Comparison of ENCODE assay signal across 27 cellular contexts in the genomic region with DNA sequence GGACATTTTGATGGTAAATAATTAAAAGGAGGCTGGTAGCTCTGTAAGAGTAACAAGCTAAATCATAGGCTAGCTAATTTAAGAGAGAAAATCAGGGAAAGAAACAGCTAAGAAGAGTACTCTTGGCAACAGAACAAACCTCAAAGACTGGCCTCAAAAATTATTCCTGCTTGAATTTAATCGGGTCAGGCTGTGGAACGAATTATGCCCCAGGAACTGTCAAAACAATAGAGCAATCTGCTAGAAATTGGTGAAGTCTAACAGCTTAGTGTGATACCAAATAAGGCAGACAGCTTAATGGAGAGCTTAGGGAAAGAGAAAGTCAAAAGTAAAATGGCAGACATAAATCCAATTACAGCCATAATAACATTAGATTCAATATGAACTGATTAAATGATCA.
DNase-seq lines count a peak whose midpoint lies in the region; TF ChIP-seq lines count a peak whose summit lies in the region.
"Had no signal": no experiment of that assay in that cellular context is flagged by ENCODE, and none has a peak within 500 bp of the region (broad histone marks: within the 10 kb centered on the region; RNA-seq: fewer than 3 reads in every experiment).

No MANE protein-coding gene starts in this region.

- no peak for TF ChIP-seq CTCF in mammary epithelial cell (conservative IDR thresholded peaks at IDR 0.05 in 1 of 2, IDR thresholded peaks at IDR 0.05 in 1 of 2; ENCODE audit: extremely low read depth in 1 of 2, insufficient read depth in 1 of 2, low read depth in 1 of 2, low read length in 2 of 2)
- TF ChIP-seq CTCF in MCF 10A (IDR thresholded peaks at IDR 0.05; ENCODE audit: unreplicated experiment) = no peak
- no peak for TF ChIP-seq CTCF in BE2C (IDR thresholded peaks at IDR 0.05; ENCODE audit: low read depth, low read length)

- POLR2A ChIA-PET in MCF 10A (lab: Yijun Ruan, JAX) = interaction anchor here (0.5 to 0.8 kb wide), 3 partner anchors 17 to 58 kb away, joined by 3 to 4 read pairs (median 3); no protein-coding TSS in a partner anchor
- POLR2A ChIA-PET in CD4-positive, alpha-beta memory T cell (lab: Charles Lee; ENCODE audit: partially characterized antibody) = no interaction called here
- POLR2A ChIA-PET in activated CD4-positive, alpha-beta memory T cell treated with anti-CD3 and anti-CD28 coated beads for 36 hours (lab: Charles Lee) = no interaction called here

- WGBS in mammary epithelial cell (ENCODE audit: low coverage, missing lambda C conversion rate) = 40% methylated on average over 2 of the region's 2 CpGs

- intact Hi-C loops in mammary epithelial cell (cut with micrococcal nuclease) (loop anchor here (5.0 kb wide), 1 partner anchor 40 kb away; no protein-coding TSS in a partner anchor), MCF 10A (cut with micrococcal nuclease) (no loop called here)
- intact Hi-C loops in CD4-positive, alpha-beta memory T cell (cut with micrococcal nuclease) = no loop called here
- intact Hi-C loops in activated CD4-positive, alpha-beta memory T cell treated with anti-CD3 and anti-CD28 coated beads for 36 hours (cut with micrococcal nuclease) = no loop called here

- H4K20me1 ChIP-seq in mammary epithelial cell (ENCODE audit: insufficient read depth, low read length) = no peaks in the 10 kb centered on the region

- H3K27me3 Mint-ChIP-seq in MCF 10A (ENCODE audit: insufficient read depth, unreplicated experiment) = no peaks in the 10 kb centered on the region
- peaks cover 0 to 2% of the 10 kb centered on the region in 2 donors for H3K27me3 Mint-ChIP-seq in CD4-positive, alpha-beta memory T cell
- no peaks in the 10 kb centered on the region for H3K27me3 Mint-ChIP-seq in activated CD4-positive, alpha-beta memory T cell treated with anti-CD3 and anti-CD28 coated beads for 36 hours

- H3K27me3 ChIP-seq in mammary epithelial cell (ENCODE audit: insufficient read depth, low read length) (no peaks in the 10 kb centered on the region), BE2C (no peaks in the 10 kb centered on the region)
- no peaks in the 10 kb centered on the region for H3K27me3 ChIP-seq in CD4-positive, alpha-beta memory T cell (ENCODE audit: insufficient read depth, low read length)
- H3K27me3 ChIP-seq: brain microvascular endothelial cell, upper lobe of left lung had no signal

- H3K36me3 ChIP-seq in mammary epithelial cell (ENCODE audit: insufficient read depth, low read length) (no peaks in the 10 kb centered on the region), BE2C (no peaks in the 10 kb centered on the region)
- no peaks in the 10 kb centered on the region for H3K36me3 ChIP-seq in CD4-positive, alpha-beta memory T cell (ENCODE audit: insufficient read depth, low read length)
- H3K36me3 ChIP-seq: brain microvascular endothelial cell, lower lobe of right lung, upper lobe of left lung had no signal

- no peak overlapping the region for H3K27ac ChIP-seq in mammary epithelial cell (ENCODE audit: insufficient read depth, low read depth, low read length)
- no peak overlapping the region for H3K27ac ChIP-seq in CD4-positive, alpha-beta memory T cell (ENCODE audit: low read depth, low read length)
- H3K27ac ChIP-seq: 22Rv1, lower lobe of right lung, upper lobe of left lung had no signal

- H3K9ac ChIP-seq in mammary epithelial cell (ENCODE audit: insufficient read depth, low read length) = no peak overlapping the region

- no peak overlapping the region for H3K27ac Mint-ChIP-seq in MCF 10A (ENCODE audit: low read depth, unreplicated experiment)
- H3K27ac Mint-ChIP-seq in CD4-positive, alpha-beta memory T cell = no peak overlapping the region
- no peak overlapping the region for H3K27ac Mint-ChIP-seq in activated CD4-positive, alpha-beta memory T cell treated with anti-CD3 and anti-CD28 coated beads for 36 hours
- H3K27ac Mint-ChIP-seq: activated B cell treated with CpG ODN at 0.5 μM for 24 hours; activated naive CD8-positive, alpha-beta T cell treated with anti-CD3 and anti-CD28 coated beads, Interleukin-2, amount 10 ng/mL, durations not matched to agents 7 days and 5 days; B cell; stimulated activated effector memory CD8-positive, alpha-beta T cell treated with anti-CD3 and anti-CD28 coated beads, Interleukin-12 subunit alpha, Interleukin-12 subunit beta, amount 100 ng/mL, for 72 hours had no signal

- H3K4me1 Mint-ChIP-seq in MCF 10A (ENCODE audit: insufficient read depth, unreplicated experiment) = peaks cover 22% of the 10 kb centered on the region
- H3K4me1 Mint-ChIP-seq in CD4-positive, alpha-beta memory T cell = peaks cover 4 to 9% (median 6%) of the 10 kb centered on the region in 4 donors
- H3K4me1 Mint-ChIP-seq in activated CD4-positive, alpha-beta memory T cell treated with anti-CD3 and anti-CD28 coated beads for 36 hours (ENCODE audit: low read depth) = peaks cover 9% of the 10 kb centered on the region
- H3K4me1 Mint-ChIP-seq: activated B cell treated with CpG ODN at 0.5 μM for 24 hours, B cell had no signal

- BruUV-seq in mammary epithelial cell (replicated peaks; lab: Mats Ljungman, UMichigan) (no TSS peak), MCF 10A (replicated peaks; lab: Mats Ljungman, UMichigan) (no TSS peak)

- H3K4me2 ChIP-seq in mammary epithelial cell (ENCODE audit: insufficient read depth, low read depth, low read length) = no peak overlapping the region

- in situ Hi-C loops in mammary epithelial cell (cut with MboI; ENCODE audit: low sequenced_read_pairs in 2 of 2) = no loop called here

- no peak for DNase-seq in mammary epithelial cell
- no peak for DNase-seq in MCF 10A (ENCODE audit: unreplicated experiment)
- DNase-seq in cerebellar cortex (ENCODE audit: low spot score) = peak; percentile 46
- peak; percentile 40 for DNase-seq in iris pigment epithelial cell (ENCODE audit: low read depth)
- DNase-seq in activated T-cell treated with anti-CD3 and anti-CD28 coated beads, Interleukin-2, amount 50 U/mL, for 1 hour = no peak
- DNase-seq in CD4-positive, alpha-beta memory T cell = no peak
- DNase-seq in BE2C = no peak
- DNase-seq in activated CD4-positive, alpha-beta memory T cell treated with anti-CD3 and anti-CD28 coated beads for 36 hours = no peak
- DNase-seq: activated B cell treated with CpG ODN at 0.5 μM for 24 hours; activated CD4-positive, alpha-beta T cell treated with anti-CD3 and anti-CD28 coated beads, Interleukin-2, amount 50 U/mL, for 4 hours; activated CD8-positive, alpha-beta memory T cell treated with anti-CD3 and anti-CD28 coated beads, Interleukin-2, amount 50 U/mL, for 48 hours; activated naive CD8-positive, alpha-beta T cell treated with anti-CD3 and anti-CD28 coated beads, Interleukin-2, amount 10 ng/mL, durations not matched to agents 7 days and 5 days; brain microvascular endothelial cell; effector memory CD4-positive, alpha-beta T cell; glutamatergic neuron; lower lobe of right lung; NCI-H1105 treated with DMSO at 0.1 percent for 48 hours; NCI-H2081; NCI-H226; NCI-H748 treated with DMSO at 0.1 percent for 48 hours; Right ventricle myocardium superior; substantia nigra had no signal

- no peak overlapping the region for H3K4me3 Mint-ChIP-seq in MCF 10A (ENCODE audit: unreplicated experiment)
- no peak overlapping the region for H3K4me3 Mint-ChIP-seq in CD4-positive, alpha-beta memory T cell
- H3K4me3 Mint-ChIP-seq in activated CD4-positive, alpha-beta memory T cell treated with anti-CD3 and anti-CD28 coated beads for 36 hours = no peak overlapping the region
- H3K4me3 Mint-ChIP-seq: activated B cell treated with CpG ODN at 0.5 μM for 24 hours; activated naive CD8-positive, alpha-beta T cell treated with anti-CD3 and anti-CD28 coated beads, Interleukin-2, amount 10 ng/mL, durations not matched to agents 7 days and 5 days; B cell; stimulated activated effector memory CD8-positive, alpha-beta T cell treated with anti-CD3 and anti-CD28 coated beads, Interleukin-12 subunit alpha, Interleukin-12 subunit beta, amount 100 ng/mL, for 72 hours had no signal

- H3K9me3 ChIP-seq in mammary epithelial cell (replicated peaks; ENCODE audit: insufficient read depth, low read length) (no peaks in the 10 kb centered on the region), BE2C (no peaks in the 10 kb centered on the region)
- H3K9me3 ChIP-seq in CD4-positive, alpha-beta memory T cell (ENCODE audit: control insufficient read depth in 1 of 2, low read length in 2 of 2) = no peaks in the 10 kb centered on the region
- H3K9me3 ChIP-seq: upper lobe of left lung had no signal

- peaks cover 8% of the 10 kb centered on the region for H3K9me3 Mint-ChIP-seq in MCF 10A (ENCODE audit: unreplicated experiment)
- H3K9me3 Mint-ChIP-seq in CD4-positive, alpha-beta memory T cell = peaks cover 0 to 5% (median 0%) of the 10 kb centered on the region in 8 donors
- no peaks in the 10 kb centered on the region for H3K9me3 Mint-ChIP-seq in activated CD4-positive, alpha-beta memory T cell treated with anti-CD3 and anti-CD28 coated beads for 36 hours
- H3K9me3 Mint-ChIP-seq: activated naive CD8-positive, alpha-beta T cell treated with anti-CD3 and anti-CD28 coated beads, Interleukin-2, amount 10 ng/mL, durations not matched to agents 7 days and 5 days; stimulated activated effector memory CD8-positive, alpha-beta T cell treated with anti-CD3 and anti-CD28 coated beads, Interleukin-12 subunit alpha, Interleukin-12 subunit beta, amount 100 ng/mL, for 72 hours had no signal

- no peaks in the 10 kb centered on the region for H3K36me3 Mint-ChIP-seq in MCF 10A (ENCODE audit: insufficient read depth, unreplicated experiment)
- no peaks in the 10 kb centered on the region for H3K36me3 Mint-ChIP-seq in CD4-positive, alpha-beta memory T cell
- no peaks in the 10 kb centered on the region for H3K36me3 Mint-ChIP-seq in activated CD4-positive, alpha-beta memory T cell treated with anti-CD3 and anti-CD28 coated beads for 36 hours
- H3K36me3 Mint-ChIP-seq: stimulated activated effector memory CD8-positive, alpha-beta T cell treated with anti-CD3 and anti-CD28 coated beads, Interleukin-12 subunit alpha, Interleukin-12 subunit beta, amount 100 ng/mL, for 72 hours had no signal

- dilution Hi-C loops in mammary epithelial cell (cut with HindIII; ENCODE audit: low sequenced_read_pairs) = no loop called here

- H2AFZ ChIP-seq in mammary epithelial cell (ENCODE audit: low read depth, low read length) = peak overlapping the region; percentile 29

- H3K4me3 ChIP-seq in mammary epithelial cell (replicated peaks in 1 of 3; ENCODE audit: insufficient read depth in 1 of 3, low read depth in 2 of 3, low read length in 3 of 3) = no peak overlapping the region
- H3K4me3 ChIP-seq in CD4-positive, alpha-beta memory T cell (ENCODE audit: low read length in 2 of 2) = no peak overlapping the region
- no peak overlapping the region for H3K4me3 ChIP-seq in BE2C (ENCODE audit: low read depth, low read length)
- H3K4me3 ChIP-seq: lower lobe of right lung, skin epidermis, upper lobe of left lung had no signal

- CTCF ChIA-PET in mammary epithelial cell (lab: Charles Lee; ENCODE audit: low non-redundant PET) (no interaction called here), MCF 10A (lab: Yijun Ruan, JAX) (no interaction called here)
- CTCF ChIA-PET in CD4-positive, alpha-beta memory T cell (lab: Charles Lee; ENCODE audit: partially characterized antibody) = interaction anchor here (1.6 kb wide), 1 partner anchor 23 kb away, joined by 5 read pairs; no protein-coding TSS in a partner anchor
- CTCF ChIA-PET in activated CD4-positive, alpha-beta memory T cell treated with anti-CD3 and anti-CD28 coated beads for 36 hours (lab: Charles Lee) = interaction anchor here (1.2 kb wide), 1 partner anchor 31 kb away, joined by 4 read pairs; no protein-coding TSS in a partner anchor

- H3K4me1 ChIP-seq in mammary epithelial cell (ENCODE audit: insufficient read depth, low read length) (peaks cover 40% of the 10 kb centered on the region), BE2C (peaks cover 15% of the 10 kb centered on the region)
- no peaks in the 10 kb centered on the region for H3K4me1 ChIP-seq in CD4-positive, alpha-beta memory T cell (ENCODE audit: insufficient read depth, low read length)

- no peaks in the 10 kb centered on the region for H3K79me2 ChIP-seq in mammary epithelial cell (ENCODE audit: insufficient read depth, low read length)

Comparison
In these comparisons a context has a peak if more than half of its experiments do, and no peak if none do; other contexts are left out.
1. DNase-seq: peak in cerebellar cortex (single experiment) and iris pigment epithelial cell (single experiment); none in mammary epithelial cell (single experiment), MCF 10A (single experiment), activated T-cell treated with anti-CD3 and anti-CD28 coated beads, Interleukin-2, amount 50 U/mL, for 1 hour (single experiment), CD4-positive, alpha-beta memory T cell (0 of 5), BE2C (single experiment) and activated CD4-positive, alpha-beta memory T cell treated with anti-CD3 and anti-CD28 coated beads for 36 hours (single experiment).
2. CTCF ChIA-PET loops: an anchor here in CD4-positive, alpha-beta memory T cell (1.6 kb wide) and activated CD4-positive, alpha-beta memory T cell treated with anti-CD3 and anti-CD28 coated beads for 36 hours (1.2 kb wide); none called in mammary epithelial cell and MCF 10A.